Comparison of ENCODE assay signal across 7 cellular contexts in genomic region chr19:42284641-42285341, GRCh38. TPM values are rescaled to one million over a fixed set of nuclear protein-coding genes. Genes with fewer than 3 reads are reported as not detected.
DNase-seq lines count a peak whose midpoint lies in the region; ATAC-seq and TF ChIP-seq lines count a peak whose summit lies in the region.

No MANE protein-coding gene starts in this region.

- TF ChIP-seq CTCF in OCI-LY1 (IDR thresholded peaks at IDR 0.05; ENCODE audit: low read length): no peak
- TF ChIP-seq CTCF in choroid plexus epithelial cell (conservative IDR thresholded peaks at IDR 0.05; ENCODE audit: low read depth, low read length): no peak

- H3K79me2 ChIP-seq in OCI-LY1 (ENCODE audit: insufficient read depth, low read length): no peaks in the 10 kb centered on the region

- H3K27me3 ChIP-seq in OCI-LY1 (ENCODE audit: insufficient read depth, low read length): no peaks in the 10 kb centered on the region
- no peaks in the 10 kb centered on the region for H3K27me3 ChIP-seq in mucosa of stomach (ENCODE audit: control insufficient read depth, insufficient read depth, low read length)

- H3F3A ChIP-seq in OCI-LY1 (ENCODE audit: insufficient read depth, low read length): peaks cover 12% of the 10 kb centered on the region; the same call in 1 of the 2 replicates

- DNase-seq in choroid plexus epithelial cell (ENCODE audit: low read depth) (no peak), A172 (ENCODE audit: low spot score) (no peak)

- H4K20me1 ChIP-seq in OCI-LY1 (ENCODE audit: insufficient read depth, low read length): no peaks in the 10 kb centered on the region

- H3K4me2 ChIP-seq in OCI-LY1 (ENCODE audit: low read length): peak overlapping the region; percentile 79

- H3K36me3 ChIP-seq in OCI-LY1 (ENCODE audit: insufficient read depth, low read length) (peaks cover 31% of the 10 kb centered on the region), mucosa of stomach (ENCODE audit: control insufficient read depth, insufficient read depth, low read length) (peaks cover 6% of the 10 kb centered on the region)

- H2AFZ ChIP-seq in OCI-LY1 (ENCODE audit: low read length): no peak overlapping the region

- H3K9ac ChIP-seq in OCI-LY1 (ENCODE audit: low read length) (peak overlapping the region; percentile 91), mucosa of stomach (ENCODE audit: low read length) (peak overlapping the region; percentile 50)

- H3K9me3 ChIP-seq in OCI-LY1 (ENCODE audit: low read length) (no peaks in the 10 kb centered on the region), mucosa of stomach (ENCODE audit: control insufficient read depth, low read length) (no peaks in the 10 kb centered on the region)

- H3K27ac ChIP-seq in OCI-LY1 (ENCODE audit: low read depth, low read length, poor library complexity, severe bottlenecking): peak overlapping the region; percentile 77

- H3K4me3 ChIP-seq in OCI-LY1 (ENCODE audit: low read depth, low read length, poor library complexity, severe bottlenecking) (peak overlapping the region; percentile 85), choroid plexus epithelial cell (ENCODE audit: low read depth, low read length) (peak overlapping the region; percentile 72), mucosa of stomach (ENCODE audit: low read length) (no peak overlapping the region)

- no peaks in the 10 kb centered on the region for H3K9me2 ChIP-seq in OCI-LY1 (ENCODE audit: low read depth, low read length)

- ATAC-seq in GM21360 (IDR thresholded peaks at IDR 0.05; ENCODE audit: unreplicated experiment) (peak; percentile 0), HG02938 (IDR thresholded peaks at IDR 0.05; ENCODE audit: unreplicated experiment) (no peak), HG02610 (IDR thresholded peaks at IDR 0.05; ENCODE audit: unreplicated experiment) (no peak)

- peaks cover 41% of the 10 kb centered on the region for H3K4me1 ChIP-seq in OCI-LY1 (ENCODE audit: insufficient read depth, low read length, severe bottlenecking)
- peaks cover 41% of the 10 kb centered on the region for H3K4me1 ChIP-seq in mucosa of stomach (ENCODE audit: control insufficient read depth, insufficient read depth, low read length)

RNA-seq across cellular contexts. Expression of gene CIC, which starts 15.7 kb away (rescaled TPM):
- total RNA-seq in A172 (2014; rRNA removed; shearing (Covaris generic)): 25.3 and 48.5 TPM in 2 replicates

RNA-seq across cellular contexts. Expression of gene PRR19, which starts 17.1 kb away (rescaled TPM):
- total RNA-seq in A172 (2014; rRNA removed; shearing (Covaris generic)): 2.2 and 3.7 TPM in 2 replicates

RNA-seq across cellular contexts. Expression of gene PAFAH1B3, which starts 17.6 kb away (rescaled TPM):
- 144 and 170 TPM in 2 replicates for total RNA-seq in A172 (2014; rRNA removed; shearing (Covaris generic))

RNA-seq across cellular contexts. Expression of gene TMEM145, which starts 28.3 kb away (rescaled TPM):
- total RNA-seq in A172 (2014; rRNA removed; shearing (Covaris generic)): not detected in 2 replicates

RNA-seq across cellular contexts. Expression of gene ERF, which starts 29.9 kb away (rescaled TPM):
- total RNA-seq in A172 (2014; rRNA removed; shearing (Covaris generic)): 43.6 and 52.8 TPM in 2 replicates
